Comparison of ENCODE assay signal across 2 cellular contexts in the genomic region with DNA sequence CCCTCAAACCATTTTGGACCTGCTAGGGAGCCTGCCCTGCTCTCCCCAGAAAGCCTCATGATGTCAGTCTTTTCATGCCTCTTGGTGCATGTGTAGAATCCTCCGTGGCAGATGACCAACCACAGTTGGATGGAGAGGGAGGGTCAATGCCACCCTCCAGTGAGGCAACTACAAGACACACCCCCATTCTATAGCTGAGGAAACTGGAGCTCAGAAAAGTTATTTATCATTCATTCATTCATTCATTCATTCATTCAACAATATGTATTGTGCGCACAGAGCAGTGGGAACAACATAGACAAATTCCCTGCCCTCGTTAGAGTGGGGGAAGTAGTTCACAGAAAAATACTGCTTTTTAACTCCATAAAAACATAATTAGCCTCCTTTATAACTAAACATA.
TF ChIP-seq lines count a peak whose summit lies in the region.

No MANE protein-coding gene starts in this region.

TF ChIP-seq in HEK293, 187 proteins besides CTCF, POLR2A, EP300 and RAD21:
- TF ChIP-seq ZNF416 (tag by site-specific recombination; IDR thresholded peaks at IDR 0.05) (no peak), ZNF24 (tag by site-specific recombination; IDR thresholded peaks at IDR 0.05) (peak; percentile 47; the same call in 1 of the 2 replicates), ZNF768 (tag by site-specific recombination; IDR thresholded peaks at IDR 0.05) (no peak), ZEB2 (tag by site-specific recombination; IDR thresholded peaks at IDR 0.05) (no peak), SP3 (tag by site-specific recombination; IDR thresholded peaks at IDR 0.05) (no peak)

TF ChIP-seq in K562, 482 proteins besides CTCF, POLR2A, EP300 and RAD21:
- no peak for TF ChIP-seq KAT2B (IDR thresholded peaks at IDR 0.05; ENCODE audit: low read depth, low read length)
- no peak for TF ChIP-seq ZNF146 (CRISPR knock-in tag; IDR thresholded peaks at IDR 0.05; ENCODE audit: unreplicated experiment)
- peak; percentile 64; the same call in 1 of the 2 replicates for TF ChIP-seq ZNF24 (IDR thresholded peaks at IDR 0.05)
